18 cellular contexts compared by ENCODE assay signal in genomic region chr12:56600753-56601152, GRCh38.
"Had no signal": no experiment of that assay in that cellular context is flagged by ENCODE, and none has a peak within 500 bp of the region (broad histone marks: within the 10 kb centered on the region; RNA-seq: fewer than 3 reads in every experiment).

No MANE protein-coding gene starts in this region.

- H3K9me3 ChIP-seq: adrenal gland, body of pancreas, gastroesophageal sphincter, suprapubic skin, transverse colon, uterus had no signal

- H3K27me3 Mint-ChIP-seq: activated naive CD4-positive, alpha-beta T cell treated with anti-CD3 and anti-CD28 coated beads, Interleukin-2, amount 50 U/mL, for 24 hours; progenitor cell of endocrine pancreas had no signal

- H3K4me3 ChIP-seq: adrenal gland, body of pancreas, coronary artery, dorsolateral prefrontal cortex, gastroesophageal sphincter, lung, skin epidermis, suprapubic skin, transverse colon, uterus had no signal

- H3K27me3 ChIP-seq: adrenal gland, body of pancreas, dorsolateral prefrontal cortex, gastroesophageal sphincter, suprapubic skin, transverse colon, uterus had no signal

- H3K27ac Mint-ChIP-seq: nephron, progenitor cell of endocrine pancreas had no signal

- H3K4me1 Mint-ChIP-seq: activated naive CD4-positive, alpha-beta T cell treated with anti-CD3 and anti-CD28 coated beads, Interleukin-2, amount 50 U/mL, for 24 hours; nephron had no signal

- H3K4me3 Mint-ChIP-seq: activated naive CD4-positive, alpha-beta T cell treated with anti-CD3 and anti-CD28 coated beads, Interleukin-2, amount 50 U/mL, for 24 hours; nephron had no signal

- H3K27ac ChIP-seq: body of pancreas, coronary artery, transverse colon, uterus had no signal

- ATAC-seq: body of pancreas, sciatic nerve had no signal

- H3K4me1 ChIP-seq: adrenal gland, body of pancreas, transverse colon, uterus had no signal

- DNase-seq: aorta, dorsolateral prefrontal cortex, head of caudate nucleus, hippocampal formation, left cardiac atrium, uterus had no signal

- H3K36me3 ChIP-seq: uterus had no signal
